In the genomic region with DNA sequence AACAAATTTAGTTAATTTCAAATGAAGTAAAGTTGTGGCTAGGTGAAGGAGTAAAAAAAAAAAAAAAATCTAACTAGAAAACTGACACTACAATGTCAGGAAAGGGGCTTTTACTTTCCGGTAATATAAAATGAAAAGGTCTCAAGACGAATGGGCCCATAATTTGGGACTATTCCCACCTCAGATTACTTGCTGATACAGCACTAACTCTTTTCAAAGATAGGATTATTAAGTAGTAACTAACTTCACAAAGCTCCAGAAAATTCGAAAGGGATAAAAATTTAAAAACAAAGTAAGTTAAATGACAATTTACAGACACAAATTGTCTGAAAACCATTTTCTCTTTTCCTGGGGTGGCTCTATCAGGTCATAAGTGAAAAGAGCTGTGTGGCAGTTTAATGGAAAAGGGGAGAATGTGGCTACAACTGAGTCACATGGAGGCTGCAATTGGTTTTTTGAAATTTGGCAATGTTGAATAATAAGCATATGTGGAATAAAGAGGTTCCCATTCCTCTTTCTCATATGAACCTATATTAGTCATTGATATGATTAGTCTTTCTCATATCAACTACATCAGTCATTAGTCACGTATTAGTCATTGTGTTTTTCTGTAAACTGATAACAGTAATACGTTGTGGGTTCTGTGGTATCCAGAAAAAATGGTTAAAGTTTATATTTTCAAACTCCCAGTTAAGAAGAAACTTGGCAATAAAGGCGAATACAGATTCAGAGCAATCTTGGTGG, we compare ENCODE assay signal across 12 cellular contexts.
DNase-seq lines count a peak whose midpoint lies in the region; ATAC-seq and TF ChIP-seq lines count a peak whose summit lies in the region.
"Had no signal": no experiment of that assay in that cellular context is flagged by ENCODE, and none has a peak within 500 bp of the region (broad histone marks: within the 10 kb centered on the region; RNA-seq: fewer than 3 reads in every experiment).

No MANE protein-coding gene starts in this region.

- H3K14ac ChIP-seq in trophoblast cell (ENCODE audit: low read length) = no peak overlapping the region

- H2BK5ac ChIP-seq in trophoblast cell (ENCODE audit: low read depth, low read length, poor library complexity) = no peak overlapping the region

- TF ChIP-seq CTCF in astrocyte of the spinal cord (IDR thresholded peaks at IDR 0.05; ENCODE audit: low read depth, low read length) = no peak

- H2AFZ ChIP-seq in trophoblast cell (ENCODE audit: insufficient read depth, low read length, poor library complexity) = no peak overlapping the region

- H4K91ac ChIP-seq in trophoblast cell (ENCODE audit: low read depth, low read length) = no peak overlapping the region

- no peaks in the 10 kb centered on the region for H3K27me3 ChIP-seq in trophoblast cell (ENCODE audit: insufficient read depth, low read length)
- H3K27me3 ChIP-seq: right atrium auricular region had no signal

- ATAC-seq in GM18520 (IDR thresholded peaks at IDR 0.05; ENCODE audit: unreplicated experiment) (peak; percentile 86), HG03342 (IDR thresholded peaks at IDR 0.05; ENCODE audit: unreplicated experiment) (peak; percentile 70), GM21447 (IDR thresholded peaks at IDR 0.05; ENCODE audit: unreplicated experiment) (no peak)
- ATAC-seq: left colon had no signal

- WGBS in trophoblast cell (ENCODE audit: extremely low coverage, insufficient coverage, insufficient read length) = no CpG with 5 or more reads among the region's 6 CpGs

- H3K79me2 ChIP-seq in trophoblast cell (ENCODE audit: control insufficient read depth, insufficient read depth, low read length, poor library complexity) = no peaks in the 10 kb centered on the region

- no peak overlapping the region for H3K18ac ChIP-seq in trophoblast cell (ENCODE audit: low read length)

- no peak overlapping the region for H3K4ac ChIP-seq in trophoblast cell (ENCODE audit: low read depth, low read length)

- in situ Hi-C loops in astrocyte of the spinal cord (cut with HindIII; ENCODE audit: low sequenced_read_pairs) = no loop called here

- no peak overlapping the region for H2BK12ac ChIP-seq in trophoblast cell (ENCODE audit: low read length)

- H3K9me3 ChIP-seq in trophoblast cell (ENCODE audit: insufficient read depth, low read depth, low read length) = no peaks in the 10 kb centered on the region
- H3K9me3 ChIP-seq: HAP-1, right atrium auricular region had no signal

- DNase-seq in astrocyte of the spinal cord (ENCODE audit: low read depth, low spot score) (peak; percentile 82), trophoblast cell (peak; percentile 3 to 77), NCI-H524 treated with DMSO at 0.1 percent for 48 hours (lab: John Stamatoyannopoulos, UW) (no peak), activated gamma-delta T cell (lab: John Stamatoyannopoulos, UW) (no peak)
- no peak for DNase-seq in stimulated activated naive CD4-positive, alpha-beta T cell (lab: John Stamatoyannopoulos, UW)
- DNase-seq: left colon, SHP77 had no signal

- no peak overlapping the region for H3K27ac ChIP-seq in trophoblast cell (ENCODE audit: low read depth, low read length)
- H3K27ac ChIP-seq: right atrium auricular region had no signal

- H4K12ac ChIP-seq in trophoblast cell (ENCODE audit: low read depth, low read length) = no peak overlapping the region

- H3K23ac ChIP-seq in trophoblast cell (ENCODE audit: low read length) = no peak overlapping the region

- H3K4me2 ChIP-seq in trophoblast cell (ENCODE audit: low read length) = no peak overlapping the region

- H3K79me1 ChIP-seq in trophoblast cell (ENCODE audit: low read length) = no peaks in the 10 kb centered on the region

- H3K9ac ChIP-seq in trophoblast cell (ENCODE audit: low read length) = no peak overlapping the region

- H2BK120ac ChIP-seq in trophoblast cell (ENCODE audit: insufficient read depth, low read length, poor library complexity) = no peak overlapping the region

- no peaks in the 10 kb centered on the region for H3K4me1 ChIP-seq in trophoblast cell (ENCODE audit: control insufficient read depth in 1 of 2, insufficient read depth in 2 of 2, low read length in 2 of 2)
- H3K4me1 ChIP-seq: HAP-1, right atrium auricular region had no signal

- H3K36me3 ChIP-seq in trophoblast cell (ENCODE audit: control insufficient read depth in 1 of 2, insufficient read depth in 2 of 2, low read length in 2 of 2) = no peaks in the 10 kb centered on the region
- H3K36me3 ChIP-seq: HAP-1, right atrium auricular region had no signal

- H2AK5ac ChIP-seq in trophoblast cell (ENCODE audit: low read length) = no peak overlapping the region

- no peak overlapping the region for H3K4me3 ChIP-seq in astrocyte of the spinal cord (ENCODE audit: low read depth, low read length)
- H3K4me3 ChIP-seq in trophoblast cell (ENCODE audit: low read depth, low read length) = no peak overlapping the region
- H3K4me3 ChIP-seq: HAP-1, right atrium auricular region had no signal

- H4K8ac ChIP-seq in trophoblast cell (ENCODE audit: low read depth, low read length) = no peak overlapping the region

Comparison
In these comparisons a context has a peak if more than half of its experiments do, and no peak if none do; other contexts are left out.
1. DNase-seq: peak in astrocyte of the spinal cord (single experiment) and trophoblast cell (2 of 2); none in NCI-H524 treated with DMSO at 0.1 percent for 48 hours (single experiment), activated gamma-delta T cell (single experiment) and stimulated activated naive CD4-positive, alpha-beta T cell (0 of 6).